19 cellular contexts compared by ENCODE assay signal in genomic region chr11:3929232-3929631, GRCh38.
DNase-seq lines count a peak whose midpoint lies in the region; ATAC-seq and TF ChIP-seq lines count a peak whose summit lies in the region.
"Had no signal": no experiment of that assay in that cellular context is flagged by ENCODE, and none has a peak within 500 bp of the region (broad histone marks: within the 10 kb centered on the region; RNA-seq: fewer than 3 reads in every experiment).

No MANE protein-coding gene starts in this region.

- H3K36me3 ChIP-seq in CD4-positive, CD25-positive, alpha-beta regulatory T cell (ENCODE audit: control insufficient read depth, insufficient read depth, low read length), result peaks cover 5% of the 10 kb centered on the region
- no peaks in the 10 kb centered on the region for H3K36me3 ChIP-seq in IMR-90 (ENCODE audit: control insufficient read depth, insufficient read depth, low read length)
- no peaks in the 10 kb centered on the region for H3K36me3 ChIP-seq in gastroesophageal sphincter
- H3K36me3 ChIP-seq: BE2C, HAP-1, tibial nerve had no signal

- no peaks in the 10 kb centered on the region for H4K20me1 ChIP-seq in IMR-90 (ENCODE audit: insufficient read depth, low read length)

- no peak overlapping the region for H3K18ac ChIP-seq in IMR-90 (ENCODE audit: low read depth, low read length)

- no peak overlapping the region for H3K4me2 ChIP-seq in IMR-90 (ENCODE audit: low read depth, low read length)

- H3K56ac ChIP-seq in IMR-90 (ENCODE audit: extremely low read depth, insufficient read depth, low read length), result no peak overlapping the region

- no peaks in the 10 kb centered on the region for H3K27me3 Mint-ChIP-seq in CD4-positive, CD25-positive, alpha-beta regulatory T cell
- no peaks in the 10 kb centered on the region for H3K27me3 Mint-ChIP-seq in nephron progenitor cell (ENCODE audit: low read depth, poor library complexity)

- peaks cover 8% of the 10 kb centered on the region; the same call in 1 of the 2 replicates for H3K9me1 ChIP-seq in IMR-90 (ENCODE audit: insufficient read depth, low read length)

- no peak for TF ChIP-seq EP300 in gastroesophageal sphincter (IDR thresholded peaks at IDR 0.05)

- H2AK9ac ChIP-seq in IMR-90 (replicated peaks; ENCODE audit: low read depth, low read length, poor library complexity), result no peak overlapping the region

- no peak for TF ChIP-seq POLR2A in IMR-90 (IDR thresholded peaks at IDR 0.05; ENCODE audit: low read depth, low read length)
- no peak for TF ChIP-seq POLR2A in gastroesophageal sphincter (IDR thresholded peaks at IDR 0.05)

- no peak overlapping the region for H3K4me3 Mint-ChIP-seq in CD4-positive, CD25-positive, alpha-beta regulatory T cell
- no peak overlapping the region for H3K4me3 Mint-ChIP-seq in nephron progenitor cell

- no peak for ATAC-seq in CD4-positive, CD25-positive, alpha-beta regulatory T cell (ENCODE audit: low read depth in 2 of 2)
- ATAC-seq in IMR-90 (ENCODE audit: low read depth), result no peak
- ATAC-seq in gastroesophageal sphincter, result no peak
- ATAC-seq: Panc1 had no signal

- intact Hi-C loops in IMR-90 (cut with micrococcal nuclease), result loop anchor here (1.0 kb wide), 1 partner anchor 43 kb away; no protein-coding TSS in a partner anchor

- H4K5ac ChIP-seq in IMR-90 (ENCODE audit: low read depth, low read length), result no peak overlapping the region

- peak overlapping the region in 2 of 3 donors; percentile 58 to 76 for H3K27ac Mint-ChIP-seq in CD4-positive, CD25-positive, alpha-beta regulatory T cell
- peak overlapping the region; percentile 76 for H3K27ac Mint-ChIP-seq in nephron progenitor cell

- no peaks in the 10 kb centered on the region for H3K9me3 ChIP-seq in CD4-positive, CD25-positive, alpha-beta regulatory T cell (ENCODE audit: control insufficient read depth in 2 of 2, low read length in 2 of 2)
- no peaks in the 10 kb centered on the region for H3K9me3 ChIP-seq in IMR-90 (ENCODE audit: control insufficient read depth, insufficient read depth, low read length)
- no peaks in the 10 kb centered on the region for H3K9me3 ChIP-seq in gastroesophageal sphincter
- H3K9me3 ChIP-seq: BE2C, HAP-1, tibial nerve had no signal

- CTCF ChIA-PET in IMR-90 (lab: Yijun Ruan, JAX), result no interaction called here

- TF ChIP-seq CTCF in IMR-90 (conservative IDR thresholded peaks at IDR 0.05; ENCODE audit: low read depth, low read length), result no peak
- TF ChIP-seq CTCF in gastroesophageal sphincter (IDR thresholded peaks at IDR 0.05), result no peak
- TF ChIP-seq CTCF in nephron progenitor cell (IDR thresholded peaks at IDR 0.05), result no peak

- no peak overlapping the region for H2BK20ac ChIP-seq in IMR-90 (ENCODE audit: low read depth, low read length)

- H3K14ac ChIP-seq in IMR-90 (replicated peaks; ENCODE audit: low read depth, low read length), result 0 out of 2 replicates have a peak overlapping the region, but pooled peaks have one; percentile 45

- H3K27me3 ChIP-seq in CD4-positive, CD25-positive, alpha-beta regulatory T cell (ENCODE audit: control insufficient read depth, insufficient read depth, low read length), result no peaks in the 10 kb centered on the region
- no peaks in the 10 kb centered on the region for H3K27me3 ChIP-seq in IMR-90 (ENCODE audit: control insufficient read depth, insufficient read depth, low read length)
- H3K27me3 ChIP-seq in gastroesophageal sphincter, result no peaks in the 10 kb centered on the region
- H3K27me3 ChIP-seq: BE2C, tibial nerve had no signal

- H3K4me1 ChIP-seq in CD4-positive, CD25-positive, alpha-beta regulatory T cell (ENCODE audit: control insufficient read depth, insufficient read depth, low read length, poor library complexity, severe bottlenecking), result peaks cover under 1% of the 10 kb centered on the region
- H3K4me1 ChIP-seq in IMR-90 (ENCODE audit: control insufficient read depth, insufficient read depth, low read length), result peaks cover 8% of the 10 kb centered on the region
- peaks cover 9 to 63% (median 28%) of the 10 kb centered on the region in 3 donors for H3K4me1 ChIP-seq in gastroesophageal sphincter
- H3K4me1 ChIP-seq: HAP-1 had no signal

- no peak overlapping the region for H3K27ac ChIP-seq in CD4-positive, CD25-positive, alpha-beta regulatory T cell (ENCODE audit: insufficient read depth, low read length, poor library complexity, severe bottlenecking)
- no peak overlapping the region for H3K27ac ChIP-seq in IMR-90 (ENCODE audit: insufficient read depth, low read length)
- peak overlapping the region in 3 of 4 donors; percentile 35 to 54 (median 41) for H3K27ac ChIP-seq in gastroesophageal sphincter
- H3K27ac ChIP-seq: tibial nerve had no signal

- H2AFZ ChIP-seq in IMR-90 (replicated peaks; ENCODE audit: low read length, poor library complexity), result no peak overlapping the region

- no peak for DNase-seq in CD4-positive, CD25-positive, alpha-beta regulatory T cell
- DNase-seq in IMR-90, result peak; percentile 49
- DNase-seq in nephron progenitor cell, result no peak
- DNase-seq in EL, result no peak
- no peak for DNase-seq in HT-29 (ENCODE audit: low spot score)
- no peak for DNase-seq in NCI-H446 treated with DMSO at 0.1 percent for 48 hours (lab: John Stamatoyannopoulos, UW)
- DNase-seq in NCI-H2171 treated with DMSO at 0.1 percent for 48 hours (lab: John Stamatoyannopoulos, UW), result no peak
- DNase-seq: activated CD4-positive, alpha-beta T cell treated with anti-CD3 and anti-CD28 coated beads, Interleukin-2, amount 50 U/mL, for 4 hours; BE2C; DMS 273 treated with DMSO at 0.1 percent for 48 hours; midbrain; NCI-H187 treated with DMSO at 0.1 percent for 48 hours; NCI-H748 treated with DMSO at 0.1 percent for 48 hours; occipital lobe; small intestine had no signal

- H3K4me3 ChIP-seq in CD4-positive, CD25-positive, alpha-beta regulatory T cell (ENCODE audit: low read depth, low read length), result no peak overlapping the region
- H3K4me3 ChIP-seq in IMR-90 (ENCODE audit: insufficient read depth, low read depth, low read length) (no peak overlapping the region), gastroesophageal sphincter (no peak overlapping the region)
- H3K4me3 ChIP-seq: HAP-1, tibial nerve had no signal

- H3K9ac ChIP-seq in IMR-90 (ENCODE audit: low read depth, low read length), result no peak overlapping the region

- no peak overlapping the region for H2BK5ac ChIP-seq in IMR-90 (ENCODE audit: low read depth, low read length, poor library complexity, severe bottlenecking)

- H3K4me1 Mint-ChIP-seq in CD4-positive, CD25-positive, alpha-beta regulatory T cell, result peaks cover 10 to 67% (median 38%) of the 10 kb centered on the region in 4 donors
- peaks cover 11% of the 10 kb centered on the region for H3K4me1 Mint-ChIP-seq in nephron progenitor cell

- H3K4ac ChIP-seq in IMR-90 (ENCODE audit: low read depth, low read length), result 0 out of 2 replicates have a peak overlapping the region, but pooled peaks have one; percentile 4

- TF ChIP-seq RAD21 in IMR-90 (IDR thresholded peaks at IDR 0.05; ENCODE audit: low read length), result no peak

- no peak overlapping the region for H3K23ac ChIP-seq in IMR-90 (ENCODE audit: low read depth, low read length)

- no peak overlapping the region for H2BK15ac ChIP-seq in IMR-90 (ENCODE audit: low read depth, low read length)

- H3K79me1 ChIP-seq in IMR-90 (ENCODE audit: low read depth in 1 of 2, low read length in 2 of 2), result peaks cover 22 to 24% of the 10 kb centered on the region in 2 experiments

- BruUV-seq in IMR-90 (replicated peaks; lab: Mats Ljungman, UMichigan), result no TSS peak

- H2AK5ac ChIP-seq in IMR-90 (ENCODE audit: low read depth, low read length), result no peak overlapping the region

- in situ Hi-C loops in IMR-90 (cut with MboI; ENCODE audit: low sequenced_read_pairs), result no loop called here

- peaks cover 9% of the 10 kb centered on the region for H3K36me3 Mint-ChIP-seq in CD4-positive, CD25-positive, alpha-beta regulatory T cell
- H3K36me3 Mint-ChIP-seq in nephron progenitor cell (ENCODE audit: low read depth), result no peaks in the 10 kb centered on the region

- H3K9me3 Mint-ChIP-seq in CD4-positive, CD25-positive, alpha-beta regulatory T cell, result no peaks in the 10 kb centered on the region
- no peaks in the 10 kb centered on the region for H3K9me3 Mint-ChIP-seq in nephron progenitor cell

- dilution Hi-C loops in IMR-90 (cut with HindIII; ENCODE audit: low sequenced_read_pairs, unreplicated experiment), result no loop called here

- H4K8ac ChIP-seq in IMR-90 (ENCODE audit: low read depth in 2 of 2, low read length in 2 of 2), result no peak overlapping the region

- WGBS in IMR-90 (ENCODE audit: extremely low coverage in 2 of 2, insufficient read length in 1 of 2), 2 experiments, result no CpG with 5 or more reads among the region's 1 CpG
- 43% methylated on average over 1 of the region's 1 CpG; no CpG with 5 or more reads in 1 of the 2 donors for WGBS in gastroesophageal sphincter (ENCODE audit: low coverage in 1 of 2), 2 donors

- no peak overlapping the region for H4K91ac ChIP-seq in IMR-90 (ENCODE audit: insufficient read depth, low read depth, low read length)

- no peak overlapping the region for H2BK120ac ChIP-seq in IMR-90 (ENCODE audit: low read depth, low read length)

- POLR2A ChIA-PET in IMR-90 (lab: Charles Lee; ENCODE audit: unreplicated experiment), result no interaction called here

TF ChIP-seq in IMR-90, 13 proteins besides CTCF, POLR2A, EP300 and RAD21 (continues in another document):
- TF ChIP-seq MAFK (IDR thresholded peaks at IDR 0.05; ENCODE audit: low read depth, low read length), result no peak
- TF ChIP-seq SMC3 (IDR thresholded peaks at IDR 0.05; ENCODE audit: low read depth, low read length), result no peak
- no peak for TF ChIP-seq NFE2L2 (IDR thresholded peaks at IDR 0.05; ENCODE audit: low read depth, low read length)
- TF ChIP-seq RCOR1 (IDR thresholded peaks at IDR 0.05; ENCODE audit: insufficient replicate concordance, low read length), result no peak
- TF ChIP-seq CEBPB (IDR thresholded peaks at IDR 0.05; ENCODE audit: low read depth, low read length), result no peak
- no peak for TF ChIP-seq BHLHE40 (IDR thresholded peaks at IDR 0.05; ENCODE audit: low read depth, low read length)
- no peak for TF ChIP-seq RFX5 (IDR thresholded peaks at IDR 0.05; ENCODE audit: low read depth, low read length)
- TF ChIP-seq USF2 (IDR thresholded peaks at IDR 0.05; ENCODE audit: low read depth, low read length), result no peak
- TF ChIP-seq MAZ (IDR thresholded peaks at IDR 0.05; ENCODE audit: borderline replicate concordance, low read depth, low read length), result no peak

Comparison
In these comparisons a context has a peak if more than half of its experiments do, and no peak if none do; other contexts are left out.
1. H3K27ac ChIP-seq: peak in gastroesophageal sphincter (3 of 4); none in CD4-positive, CD25-positive, alpha-beta regulatory T cell (single experiment) and IMR-90 (single experiment).